14 cellular contexts compared by ENCODE assay signal in genomic region chr16:67459066-67459857, GRCh38. TPM values are rescaled to one million over a fixed set of nuclear protein-coding genes. Genes with fewer than 3 reads are reported as not detected.
A peak's percentile ranks its signal among the peaks of the same experiment; 100 is the strongest.
DNase-seq lines count a peak whose midpoint lies in the region; ATAC-seq lines count a peak whose summit lies in the region.
"Had no signal": no experiment of that assay in that cellular context is flagged by ENCODE, and none has a peak within 500 bp of the region (broad histone marks: within the 10 kb centered on the region; RNA-seq: fewer than 3 reads in every experiment).

No MANE protein-coding gene starts in this region.

- no peaks in the 10 kb centered on the region for H3K9me3 Mint-ChIP-seq in naive B cell
- H3K9me3 Mint-ChIP-seq: activated naive CD4-positive, alpha-beta T cell treated with anti-CD3 and anti-CD28 coated beads, Interleukin-2, amount 10 ng/mL, durations not matched to agents 7 days and 5 days had no signal

- DNase-seq in Right ventricle myocardium inferior (ENCODE audit: missing footprints) (peak; percentile 76), cardiac septum (ENCODE audit: low spot score) (no peak), naive B cell (no peak), occipital lobe (lab: John Stamatoyannopoulos, UW) (no peak)
- DNase-seq: activated naive CD4-positive, alpha-beta T cell treated with anti-CD3 and anti-CD28 coated beads, Interleukin-2, amount 10 ng/mL, durations not matched to agents 7 days and 5 days; BE2C; NCI-H187; stimulated activated CD4-positive, alpha-beta T cell treated with anti-CD3 and anti-CD28 coated beads, Interleukin-12 subunit alpha, Interleukin-12 subunit beta, amount 100 ng/mL, for 4 hours; T-helper 2 cell had no signal

- no peaks in the 10 kb centered on the region for H3K27me3 ChIP-seq in esophagus (ENCODE audit: control insufficient read depth in 1 of 2, insufficient read depth in 2 of 2, low read length in 2 of 2)
- H3K27me3 ChIP-seq: BE2C had no signal

- intact Hi-C loops in Right ventricle myocardium inferior (cut with DNase I) (no loop called here), cardiac septum (cut with DNase I) (loop anchor here (1.0 kb wide), 1 partner anchor 22 kb away; the partner anchor contains the start of gene ATP6V0D1)

- peak; percentile 55 for ATAC-seq in Right ventricle myocardium inferior
- peak in 1 of 2 donors; percentile 9 for ATAC-seq in naive B cell (ENCODE audit: low read depth in 2 of 2)
- no peak for ATAC-seq in GM18517 (IDR thresholded peaks at IDR 0.05; ENCODE audit: unreplicated experiment)
- no peak for ATAC-seq in GM18861 (IDR thresholded peaks at IDR 0.05; ENCODE audit: unreplicated experiment)
- ATAC-seq in HG02970 (IDR thresholded peaks at IDR 0.05; ENCODE audit: low FRiP score, unreplicated experiment), result no peak

- H3K9me3 ChIP-seq in esophagus (ENCODE audit: control insufficient read depth in 2 of 2, insufficient read depth in 1 of 2, low read depth in 1 of 2, low read length in 1 of 2), result no peaks in the 10 kb centered on the region
- H3K9me3 ChIP-seq: BE2C had no signal

- H3K36me3 ChIP-seq in esophagus (ENCODE audit: control insufficient read depth in 2 of 2, insufficient read depth in 2 of 2, low read length in 1 of 2), result peaks cover 0 to 7% of the 10 kb centered on the region in 2 donors
- H3K36me3 ChIP-seq: BE2C had no signal

- no peaks in the 10 kb centered on the region for H3K27me3 Mint-ChIP-seq in naive B cell
- H3K27me3 Mint-ChIP-seq: activated naive CD4-positive, alpha-beta T cell treated with anti-CD3 and anti-CD28 coated beads, Interleukin-2, amount 10 ng/mL, durations not matched to agents 7 days and 5 days had no signal

- 52 to 58% methylated on average over 7 of the region's 7 CpGs for WGBS in esophagus, 2 donors

- H3K27ac ChIP-seq in esophagus (ENCODE audit: low read depth in 2 of 2, low read length in 1 of 2), result peak overlapping the region; percentile 61 to 92

- H3K27ac Mint-ChIP-seq in naive B cell, result peak overlapping the region in 5 of 6 donors; percentile 43 to 82 (median 69)
- H3K27ac Mint-ChIP-seq: activated naive CD4-positive, alpha-beta T cell treated with anti-CD3 and anti-CD28 coated beads, Interleukin-2, amount 10 ng/mL, durations not matched to agents 7 days and 5 days had no signal

- H3K36me3 Mint-ChIP-seq in naive B cell, result no peaks in the 10 kb centered on the region

- H3K4me1 ChIP-seq in esophagus (ENCODE audit: control insufficient read depth in 2 of 2, insufficient read depth in 2 of 2, low read length in 1 of 2), result peaks cover 37 to 69% of the 10 kb centered on the region in 2 donors
- H3K4me1 ChIP-seq: BE2C had no signal

- H3K4me1 Mint-ChIP-seq in naive B cell, result peaks cover 42 to 64% (median 45%) of the 10 kb centered on the region in 3 donors

- H3K4me3 ChIP-seq in esophagus (ENCODE audit: low read depth in 1 of 2, low read length in 2 of 2), result no peak overlapping the region

- H3K4me3 Mint-ChIP-seq in naive B cell, result no peak overlapping the region
- H3K4me3 Mint-ChIP-seq: activated naive CD4-positive, alpha-beta T cell treated with anti-CD3 and anti-CD28 coated beads, Interleukin-2, amount 10 ng/mL, durations not matched to agents 7 days and 5 days had no signal

RNA-seq across cellular contexts. Expression of gene ATP6V0D1, which starts 21.7 kb away (rescaled TPM):
- 67.7 TPM for total RNA-seq in Right ventricle myocardium inferior
- 58.8 TPM for total RNA-seq in cardiac septum
- polyA plus RNA-seq in esophagus, result 10 to 100 TPM; 17.0 to 78.1 TPM
- polyA plus RNA-seq in naive B cell (ENCODE audit: low read depth in 6 of 6), result 100 to 1,000 TPM; 136 to 255 (median 157) TPM
- 63.0 TPM for total RNA-seq in occipital lobe

RNA-seq across cellular contexts. Expression of gene AGRP, which starts 24.1 kb away (rescaled TPM):
- total RNA-seq in Right ventricle myocardium inferior, result not detected
- total RNA-seq in cardiac septum, result not detected
- polyA plus RNA-seq in esophagus, result not detected
- not detected for polyA plus RNA-seq in naive B cell (ENCODE audit: low read depth in 6 of 6)
- total RNA-seq in occipital lobe, result not detected
- total RNA-seq: frontal cortex had no signal

RNA-seq across cellular contexts. Expression of gene HSD11B2, which starts 28.3 kb away (rescaled TPM):
- total RNA-seq in Right ventricle myocardium inferior, result 0.81 TPM
- total RNA-seq in cardiac septum, result 0.27 TPM
- polyA plus RNA-seq in esophagus, result 10 to 100 TPM; 10.7 to 15.2 TPM
- not detected for polyA plus RNA-seq in naive B cell (ENCODE audit: low read depth in 6 of 6)
- total RNA-seq in occipital lobe, result not detected

RNA-seq across cellular contexts. Expression of gene ZDHHC1, which starts 43.0 kb away (rescaled TPM):
- total RNA-seq in Right ventricle myocardium inferior (2.9 TPM), cardiac septum (4.6 TPM), occipital lobe (2.3 TPM)
- polyA plus RNA-seq in esophagus (1 to 10 TPM; 3.3 to 4.7 TPM), naive B cell (ENCODE audit: low read depth in 6 of 6) (under 1 TPM in 3 of 6 donors, not detected in 3; 0.17 to 0.23 (median 0.21) TPM)
